Comparison of ENCODE assay signal across 8 cellular contexts in the genomic region with DNA sequence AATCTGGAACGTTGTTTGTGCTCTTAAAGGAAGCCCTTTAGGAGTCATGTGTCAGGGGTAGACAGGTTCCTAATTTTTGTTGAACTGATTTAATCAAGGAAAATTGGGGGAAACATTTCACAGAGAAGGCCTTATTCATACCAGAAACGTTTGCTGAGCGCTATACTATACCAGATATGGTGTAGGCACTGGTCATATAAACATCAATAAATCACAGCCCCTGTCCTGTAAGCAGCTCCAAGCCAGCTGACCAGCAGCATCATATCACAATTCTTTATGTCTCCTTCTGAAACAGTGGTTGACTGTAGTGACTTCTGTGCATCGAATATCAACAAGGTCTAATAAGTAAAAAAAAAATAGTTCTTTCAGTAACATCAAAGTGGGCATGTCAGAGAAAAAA. TPM values are rescaled to one million over a fixed set of nuclear protein-coding genes. Genes with fewer than 3 reads are reported as not detected.
DNase-seq lines count a peak whose midpoint lies in the region; ATAC-seq and TF ChIP-seq lines count a peak whose summit lies in the region.

No MANE protein-coding gene starts in this region.

- H3K79me1 ChIP-seq in mesenchymal stem cell (replicated peaks; ENCODE audit: low read length, poor library complexity, severe bottlenecking) = peaks cover 6% of the 10 kb centered on the region

- H3K4me3 ChIP-seq in heart left ventricle = peak overlapping the region in 11 of 12 donors; percentile 46 to 67 (median 59)
- no peak overlapping the region for H3K4me3 ChIP-seq in mesenchymal stem cell (ENCODE audit: insufficient read depth in 1 of 2, low read depth in 1 of 2, low read length in 2 of 2)

- H2AK5ac ChIP-seq in mesenchymal stem cell (ENCODE audit: low read length, severe bottlenecking) = no peak overlapping the region

- peaks cover 0 to 42% (median 20%) of the 10 kb centered on the region in 12 donors for H3K4me1 ChIP-seq in heart left ventricle
- peaks cover 31% of the 10 kb centered on the region for H3K4me1 ChIP-seq in mesenchymal stem cell (ENCODE audit: control insufficient read depth, insufficient read depth, low read depth, low read length)

- peaks cover 13% of the 10 kb centered on the region for H3K4me1 Mint-ChIP-seq in activated T-helper 2 cell treated with anti-CD3 and anti-CD28 coated beads, Interferon-gamma antibody, Interleukin-2, Interleukin-4, amounts not matched to agents 10 μg/mL and 5 μg/mL and 100 μg/mL, durations not matched to agents 14 hours and 24 hours and 36 hours (ENCODE audit: low read depth)
- no peaks in the 10 kb centered on the region for H3K4me1 Mint-ChIP-seq in type B pancreatic cell (ENCODE audit: unreplicated experiment)

- no peak overlapping the region for H2BK120ac ChIP-seq in mesenchymal stem cell (ENCODE audit: low read depth, low read length)

- no peak overlapping the region for H2BK12ac ChIP-seq in mesenchymal stem cell (ENCODE audit: low read length in 2 of 2)

- H3K9me3 ChIP-seq in heart left ventricle (no peaks in the 10 kb centered on the region), mesenchymal stem cell (ENCODE audit: control insufficient read depth, low read length) (no peaks in the 10 kb centered on the region)

- H3K27ac ChIP-seq in heart left ventricle = no peak overlapping the region
- no peak overlapping the region for H3K27ac ChIP-seq in mesenchymal stem cell (ENCODE audit: low read length, poor library complexity, severe bottlenecking)

- H4K8ac ChIP-seq in mesenchymal stem cell (ENCODE audit: low read length) = no peak overlapping the region

- ATAC-seq in heart left ventricle (no peak), left ventricle myocardium superior (no peak), GM21737 (IDR thresholded peaks at IDR 0.05; ENCODE audit: unreplicated experiment) (no peak), HG03159 (IDR thresholded peaks at IDR 0.05; ENCODE audit: unreplicated experiment) (no peak)

- no peak overlapping the region for H3K4ac ChIP-seq in mesenchymal stem cell (ENCODE audit: low read depth in 1 of 2, low read length in 2 of 2)

- H3K18ac ChIP-seq in mesenchymal stem cell (ENCODE audit: low read depth in 1 of 2, low read length in 2 of 2) = no peak overlapping the region

- no peaks in the 10 kb centered on the region for H3K36me3 Mint-ChIP-seq in activated T-helper 2 cell treated with anti-CD3 and anti-CD28 coated beads, Interferon-gamma antibody, Interleukin-2, Interleukin-4, amounts not matched to agents 10 μg/mL and 5 μg/mL and 100 μg/mL, durations not matched to agents 14 hours and 24 hours and 36 hours (ENCODE audit: low read depth)
- H3K36me3 Mint-ChIP-seq in type B pancreatic cell = no peaks in the 10 kb centered on the region

- H3K27me3 Mint-ChIP-seq in activated T-helper 2 cell treated with anti-CD3 and anti-CD28 coated beads, Interferon-gamma antibody, Interleukin-2, Interleukin-4, amounts not matched to agents 10 μg/mL and 5 μg/mL and 100 μg/mL, durations not matched to agents 14 hours and 24 hours and 36 hours (ENCODE audit: low read depth) = peaks cover 36% of the 10 kb centered on the region
- peaks cover 33% of the 10 kb centered on the region for H3K27me3 Mint-ChIP-seq in type B pancreatic cell

- TF ChIP-seq CTCF in heart left ventricle (IDR thresholded peaks at IDR 0.05) (no peak), type B pancreatic cell (conservative IDR thresholded peaks at IDR 0.05) (no peak)

- peak overlapping the region; percentile 100 for H3K4me2 ChIP-seq in mesenchymal stem cell (ENCODE audit: low read length, poor library complexity, severe bottlenecking)

- H2BK5ac ChIP-seq in mesenchymal stem cell (ENCODE audit: low read depth, low read length, poor library complexity, severe bottlenecking) = no peak overlapping the region

- H2BK15ac ChIP-seq in mesenchymal stem cell (ENCODE audit: low read depth, poor library complexity, severe bottlenecking) = no peak overlapping the region

- no peak overlapping the region for H3K23ac ChIP-seq in mesenchymal stem cell (ENCODE audit: low read length in 2 of 2)

- H4K91ac ChIP-seq in mesenchymal stem cell (ENCODE audit: low read length) = no peak overlapping the region

- H2AFZ ChIP-seq in mesenchymal stem cell (ENCODE audit: low read depth, low read length) = no peak overlapping the region

- no peaks in the 10 kb centered on the region for H3K9me3 Mint-ChIP-seq in activated T-helper 2 cell treated with anti-CD3 and anti-CD28 coated beads, Interferon-gamma antibody, Interleukin-2, Interleukin-4, amounts not matched to agents 10 μg/mL and 5 μg/mL and 100 μg/mL, durations not matched to agents 14 hours and 24 hours and 36 hours
- H3K9me3 Mint-ChIP-seq in type B pancreatic cell = no peaks in the 10 kb centered on the region

- H3K9ac ChIP-seq in mesenchymal stem cell (ENCODE audit: low read length) = no peak overlapping the region

- no peak for DNase-seq in heart left ventricle
- DNase-seq in left ventricle myocardium superior = no peak
- no peak for DNase-seq in activated T-helper 2 cell treated with anti-CD3 and anti-CD28 coated beads, Interferon-gamma antibody, Interleukin-2, Interleukin-4, amounts not matched to agents 10 μg/mL and 5 μg/mL and 100 μg/mL, durations not matched to agents 14 hours and 24 hours and 36 hours (ENCODE audit: low spot score)
- no peak for DNase-seq in mesenchymal stem cell
- DNase-seq in type B pancreatic cell (ENCODE audit: extremely low spot score, unreplicated experiment) = no peak
- DNase-seq in hepatic stellate cell (ENCODE audit: low spot score) = no peak

- H3K4me3 Mint-ChIP-seq in activated T-helper 2 cell treated with anti-CD3 and anti-CD28 coated beads, Interferon-gamma antibody, Interleukin-2, Interleukin-4, amounts not matched to agents 10 μg/mL and 5 μg/mL and 100 μg/mL, durations not matched to agents 14 hours and 24 hours and 36 hours (ENCODE audit: low read depth) = peak overlapping the region; percentile 52
- peak overlapping the region; percentile 89 for H3K4me3 Mint-ChIP-seq in type B pancreatic cell

- no peak for TF ChIP-seq POLR2A in heart left ventricle (IDR thresholded peaks at IDR 0.05)

- WGBS in heart left ventricle, 4 donors = 31 to 37% (median 34%) methylated on average over 4 of the region's 4 CpGs
- 24% methylated on average over 3 of the region's 4 CpGs for WGBS in mesenchymal stem cell

- H3K27me3 ChIP-seq in heart left ventricle (peaks cover 0 to 79% (median 8%) of the 10 kb centered on the region in 9 donors), mesenchymal stem cell (ENCODE audit: control insufficient read depth in 1 of 2, insufficient read depth in 1 of 2, low read length in 2 of 2) (peaks cover 17 to 69% of the 10 kb centered on the region in 2 experiments)

- intact Hi-C loops in heart left ventricle (cut with DNase I) = loop anchor here in 6 of 10 donors (5.0 to 10.0 kb wide), 5 partner anchors 140 to 457 kb away; no protein-coding TSS in a partner anchor
- intact Hi-C loops in left ventricle myocardium superior (cut with micrococcal nuclease) = no loop called here
- intact Hi-C loops in activated T-helper 2 cell treated with anti-CD3 and anti-CD28 coated beads, Interferon-gamma antibody, Interleukin-2, Interleukin-4, amounts not matched to agents 10 μg/mL and 5 μg/mL and 100 μg/mL, durations not matched to agents 14 hours and 24 hours and 36 hours (cut with micrococcal nuclease) = loop anchor here (5.0 kb wide), 1 partner anchor 457 kb away; no protein-coding TSS in a partner anchor

- H3K27ac Mint-ChIP-seq in activated T-helper 2 cell treated with anti-CD3 and anti-CD28 coated beads, Interferon-gamma antibody, Interleukin-2, Interleukin-4, amounts not matched to agents 10 μg/mL and 5 μg/mL and 100 μg/mL, durations not matched to agents 14 hours and 24 hours and 36 hours = no peak overlapping the region
- H3K27ac Mint-ChIP-seq in type B pancreatic cell = no peak overlapping the region

- H3K36me3 ChIP-seq in heart left ventricle (no peaks in the 10 kb centered on the region), mesenchymal stem cell (ENCODE audit: control insufficient read depth in 1 of 2, insufficient read depth in 2 of 2, low read depth in 1 of 2, low read length in 2 of 2) (no peaks in the 10 kb centered on the region)

- H3K14ac ChIP-seq in mesenchymal stem cell (ENCODE audit: low read length in 2 of 2) = no peak overlapping the region

RNA-seq across cellular contexts. Expression of a gene that starts 1.1 kb away (rescaled TPM):
- total RNA-seq in heart left ventricle (10 to 100 TPM; 15.2 to 58.5 (median 23.1) TPM), left ventricle myocardium superior (38.2 TPM), type B pancreatic cell (ENCODE audit: low replicate concordance) (4.7 and 8.7 TPM in 2 replicates)
- polyA plus RNA-seq in heart left ventricle = 1 to 10 TPM; 1.2 to 5.7 TPM
- total RNA-seq in activated T-helper 2 cell treated with anti-CD3 and anti-CD28 coated beads, Interferon-gamma antibody, Interleukin-2, Interleukin-4, amounts not matched to agents 10 μg/mL and 5 μg/mL and 100 μg/mL, durations not matched to agents 14 hours and 24 hours and 36 hours = 0.30 and 0.41 TPM in 2 replicates
- polyA plus RNA-seq in mesenchymal stem cell (2013, experiment 1 of 2) = 0.06 TPM
- 0.08 TPM for polyA plus RNA-seq in mesenchymal stem cell (2013, experiment 2 of 2)

Comparison
In these comparisons a context has a peak if more than half of its experiments do, and no peak if none do; other contexts are left out.
1. H3K4me3 ChIP-seq: peak in heart left ventricle (11 of 12); none in mesenchymal stem cell (0 of 2).